ENCODE assay signal across 26 cellular contexts in genomic region chr2:160055726-160056108, GRCh38. TPM values are rescaled to one million over a fixed set of nuclear protein-coding genes. Genes with fewer than 3 reads are reported as not detected.
DNase-seq lines count a peak whose midpoint lies in the region; TF ChIP-seq lines count a peak whose summit lies in the region.
"Had no signal": no experiment of that assay in that cellular context is flagged by ENCODE, and none has a peak within 500 bp of the region (broad histone marks: within the 10 kb centered on the region; RNA-seq: fewer than 3 reads in every experiment).

No MANE protein-coding gene starts in this region.

- no TSS peak for BruUV-seq in OCI-LY7 (replicated peaks; lab: Mats Ljungman, UMichigan)

- H3K9ac ChIP-seq in HUES48 (ENCODE audit: low read depth, low read length): no peak overlapping the region

- TF ChIP-seq POLR2A in uterus (IDR thresholded peaks at IDR 0.05): no peak

- CTCF ChIA-PET in GM10248 (lab: Yijun Ruan, JAX) (interaction anchor here (1.0 to 3.0 kb wide), 3 partner anchors 9 to 54 kb away, joined by 3 to 8 read pairs (median 4); no protein-coding TSS in a partner anchor), OCI-LY7 (lab: Charles Lee; ENCODE audit: unreplicated experiment) (no interaction called here)

- H3K79me2 ChIP-seq in OCI-LY7 (ENCODE audit: insufficient read depth, low read depth, low read length): no peaks in the 10 kb centered on the region

- H3K27me3 Mint-ChIP-seq in mesothelial cell of epicardium (ENCODE audit: low read depth): no peaks in the 10 kb centered on the region

- no peak overlapping the region for H3K4me3 ChIP-seq in HUES48 (ENCODE audit: low read depth, low read length)
- H3K4me3 ChIP-seq in epithelial cell of esophagus (ENCODE audit: low read length): no peak overlapping the region
- no peak overlapping the region for H3K4me3 ChIP-seq in uterus
- no peak overlapping the region for H3K4me3 ChIP-seq in OCI-LY7 (ENCODE audit: low read depth, low read length, poor library complexity, severe bottlenecking)
- H3K4me3 ChIP-seq: K562, SJCRH30 had no signal

- H3K36me3 ChIP-seq in HUES48 (ENCODE audit: control insufficient read depth, insufficient read depth, low read length) (no peaks in the 10 kb centered on the region), uterus (no peaks in the 10 kb centered on the region), OCI-LY7 (ENCODE audit: insufficient read depth, low read length) (no peaks in the 10 kb centered on the region)
- H3K36me3 ChIP-seq: SJCRH30 had no signal

- no peaks in the 10 kb centered on the region for H3K9me2 ChIP-seq in OCI-LY7 (ENCODE audit: insufficient read depth, low read length)

- no peaks in the 10 kb centered on the region for H4K20me1 ChIP-seq in OCI-LY7 (ENCODE audit: insufficient read depth, low read length)

- peaks cover 40% of the 10 kb centered on the region for H3K4me1 Mint-ChIP-seq in mesothelial cell of epicardium

- TF ChIP-seq CTCF in epithelial cell of esophagus (IDR thresholded peaks at IDR 0.05; ENCODE audit: insufficient read depth, low read depth, low read length, missing control alignments) (no peak), mesothelial cell of epicardium (IDR thresholded peaks at IDR 0.05; ENCODE audit: unreplicated experiment) (no peak), uterus (IDR thresholded peaks at IDR 0.05) (no peak), GM10248 (IDR thresholded peaks at IDR 0.05; ENCODE audit: control extremely low read depth, extremely low read depth, low read depth, missing control alignments) (no peak), OCI-LY7 (conservative IDR thresholded peaks at IDR 0.05; ENCODE audit: low read length) (no peak)

- H3K36me3 Mint-ChIP-seq in mesothelial cell of epicardium: no peaks in the 10 kb centered on the region
- H3K36me3 Mint-ChIP-seq: CD8-positive, alpha-beta T cell had no signal

- DNase-seq in epithelial cell of esophagus (ENCODE audit: low read depth): peak; percentile 22
- no peak for DNase-seq in mesothelial cell of epicardium (ENCODE audit: low spot score in 2 of 2, unreplicated experiment in 2 of 2)
- DNase-seq in uterus: no peak
- DNase-seq in GM10248 (ENCODE audit: extremely low spot score): no peak
- no peak for DNase-seq in OCI-LY7 (ENCODE audit: low spot score)
- DNase-seq in activated naive CD4-positive, alpha-beta T cell treated with Interleukin-2 at 50 U/mL for 16 hours: no peak
- DNase-seq: C1 segment of cervical spinal cord; Caco-2; CD8-positive, alpha-beta T cell; DMS 273 treated with DMSO at 0.1 percent for 48 hours; DMS79; EL; GDM1; Kasumi-1; MV-4-11; NCI-H1105; NCI-H1436 treated with DMSO at 0.1 percent for 48 hours; NCI-H187 treated with DMSO at 0.1 percent for 48 hours; NCI-H2171 treated with DMSO at 0.1 percent for 48 hours; NCI-H345; NCI-H524; NCI-H774; SJCRH30 had no signal

- H3K9me3 Mint-ChIP-seq in mesothelial cell of epicardium: no peaks in the 10 kb centered on the region
- H3K9me3 Mint-ChIP-seq: CD8-positive, alpha-beta T cell had no signal

- no peak overlapping the region for H2AFZ ChIP-seq in OCI-LY7 (ENCODE audit: low read length)

- H3K4me2 ChIP-seq in OCI-LY7 (ENCODE audit: low read length): no peak overlapping the region

- POLR2A ChIA-PET in GM10248 (lab: Yijun Ruan, JAX): no interaction called here
- POLR2A ChIA-PET in OCI-LY7 (lab: Charles Lee): interaction anchor here (0.8 to 1.0 kb wide), 2 partner anchors 9 to 21 kb away, joined by 3 to 4 read pairs; no protein-coding TSS in a partner anchor

- H3K4me3 Mint-ChIP-seq in mesothelial cell of epicardium: no peak overlapping the region
- H3K4me3 Mint-ChIP-seq: CD8-positive, alpha-beta T cell had no signal

- H3K27me3 ChIP-seq in HUES48 (ENCODE audit: control insufficient read depth, insufficient read depth, low read length) (peaks cover 4% of the 10 kb centered on the region), uterus (no peaks in the 10 kb centered on the region)
- H3K27me3 ChIP-seq: SJCRH30 had no signal

- intact Hi-C loops in uterus (cut with DNase I; ENCODE audit: low total_unique reads): no loop called here
- intact Hi-C loops in OCI-LY7 (cut with micrococcal nuclease; ENCODE audit: unreplicated experiment): no loop called here

- H3K9me3 ChIP-seq in HUES48 (ENCODE audit: control insufficient read depth, insufficient read depth, low read length) (no peaks in the 10 kb centered on the region), uterus (no peaks in the 10 kb centered on the region), OCI-LY7 (ENCODE audit: low read length) (no peaks in the 10 kb centered on the region)
- H3K9me3 ChIP-seq: Caco-2, SJCRH30 had no signal

- peak overlapping the region; percentile 66 for H3K27ac Mint-ChIP-seq in mesothelial cell of epicardium
- H3K27ac Mint-ChIP-seq: CD8-positive, alpha-beta T cell had no signal

- H3K27ac ChIP-seq in HUES48 (ENCODE audit: low read depth, low read length) (peak overlapping the region; percentile 33), uterus (peak overlapping the region; percentile 59 to 86), OCI-LY7 (ENCODE audit: low read depth, low read length, poor library complexity, severe bottlenecking) (no peak overlapping the region)
- H3K27ac ChIP-seq: SJCRH30 had no signal

- H3K4me1 ChIP-seq in HUES48 (ENCODE audit: control insufficient read depth, insufficient read depth, low read length) (peaks cover 25% of the 10 kb centered on the region), uterus (peaks cover 4 to 9% of the 10 kb centered on the region in 2 donors), OCI-LY7 (ENCODE audit: insufficient read depth, low read length, poor library complexity, severe bottlenecking) (no peaks in the 10 kb centered on the region)
- H3K4me1 ChIP-seq: Caco-2, SJCRH30 had no signal

RNA-seq across cellular contexts. Expression of gene PLA2R1, which starts 6.7 kb away (rescaled TPM):
- total RNA-seq in mesothelial cell of epicardium (14.4 to 15.0 TPM (median 14.8 TPM) in 3 replicates), uterus (10 to 100 TPM; 24.1 to 36.2 (median 24.9) TPM), OCI-LY7 (2022) (not detected in 2 replicates)
- total RNA-seq in OCI-LY7 (2014; rRNA removed; shearing (Covaris generic)): not detected in 2 replicates
- total RNA-seq: A673; CD8-positive, alpha-beta T cell; K562; SJCRH30 had no signal

Comparison
In these comparisons a context has a peak if more than half of its experiments do, and no peak if none do; other contexts are left out.
1. RNA of gene PLA2R1, which starts 6.7 kb away (total RNA-seq): 24.1 to 36.2 TPM in uterus and 14.4 to 15.0 TPM in mesothelial cell of epicardium; not detected in OCI-LY7; every median in the first group is over 10 times any median in the second.